ENCODE assay signal across 17 cellular contexts in genomic region chr12:1306096-1306495, GRCh38.
DNase-seq lines count a peak whose midpoint lies in the region; FAIRE-seq and TF ChIP-seq lines count a peak whose summit lies in the region.
"Had no signal": no experiment of that assay in that cellular context is flagged by ENCODE, and none has a peak within 500 bp of the region (broad histone marks: within the 10 kb centered on the region; RNA-seq: fewer than 3 reads in every experiment).

No MANE protein-coding gene starts in this region.

- no peaks in the 10 kb centered on the region for H3K9me3 ChIP-seq in kidney (ENCODE audit: control insufficient read depth in 1 of 2, low read length in 2 of 2)
- H3K9me3 ChIP-seq: MG63, mucosa of descending colon, SK-N-SH, stomach had no signal

- no peak for TF ChIP-seq CTCF in kidney (IDR thresholded peaks at IDR 0.05; ENCODE audit: borderline replicate concordance, extremely low read depth, insufficient read depth)

- intact Hi-C loops in kidney (cut with DNase I), result no loop called here

- DNase-seq in DMS79 treated with DMSO at 0.1 percent for 48 hours (lab: John Stamatoyannopoulos, UW), result peak; percentile 78
- DNase-seq in NCI-H128 (lab: John Stamatoyannopoulos, UW; ENCODE audit: unreplicated experiment), result peak; percentile 7
- DNase-seq in caudate nucleus (lab: John Stamatoyannopoulos, UW), result no peak
- DNase-seq in left kidney (ENCODE audit: low read depth, low spot score), result peak; percentile 16
- no peak for DNase-seq in NCI-H1048 (lab: John Stamatoyannopoulos, UW)
- no peak for DNase-seq in kidney
- no peak for DNase-seq in kidney glomerular epithelial cell (lab: John Stamatoyannopoulos, UW)
- no peak for DNase-seq in AG08395 (ENCODE audit: low spot score)
- DNase-seq: activated CD8-positive, alpha-beta memory T cell treated with anti-CD3 and anti-CD28 coated beads for 24 hours; effector memory CD8-positive, alpha-beta T cell; MG63; mucosa of descending colon; SK-N-SH; small intestine; stomach had no signal

- H3K4me3 ChIP-seq in kidney (ENCODE audit: low read length in 2 of 2), result no peak overlapping the region
- H3K4me3 ChIP-seq: MG63, mucosa of descending colon, stomach had no signal

- H3K27ac ChIP-seq in caudate nucleus (ENCODE audit: low read depth, low read length) (peak overlapping the region; percentile 0), kidney (ENCODE audit: low read depth in 2 of 2, low read length in 2 of 2) (peak overlapping the region in 1 of 2 donors; percentile 20)

- no peaks in the 10 kb centered on the region for H3K36me3 ChIP-seq in kidney (ENCODE audit: control insufficient read depth in 1 of 2, insufficient read depth in 2 of 2, low read length in 2 of 2)
- H3K36me3 ChIP-seq: stomach had no signal

- peaks cover 0 to 12% of the 10 kb centered on the region in 2 donors for H3K4me1 ChIP-seq in kidney (ENCODE audit: control insufficient read depth in 1 of 2, insufficient read depth in 1 of 2, low read depth in 1 of 2, low read length in 2 of 2)

- FAIRE-seq in kidney (lab: Jason Lieb, UNC), result no peak
- FAIRE-seq: astrocyte, frontal cortex, small intestine had no signal

- no peak overlapping the region for H3K9ac ChIP-seq in kidney (ENCODE audit: low read length in 2 of 2)
- H3K9ac ChIP-seq: SK-N-SH had no signal

Comparison
In these comparisons a context has a peak if more than half of its experiments do, and no peak if none do; other contexts are left out.
1. DNase-seq: peak in DMS79 treated with DMSO at 0.1 percent for 48 hours (single experiment), NCI-H128 (single experiment) and left kidney (single experiment); none in caudate nucleus (0 of 61), NCI-H1048 (single experiment), kidney (single experiment), kidney glomerular epithelial cell (single experiment) and AG08395 (single experiment).